Comparison of ENCODE assay signal across 8 cellular contexts in the genomic region with DNA sequence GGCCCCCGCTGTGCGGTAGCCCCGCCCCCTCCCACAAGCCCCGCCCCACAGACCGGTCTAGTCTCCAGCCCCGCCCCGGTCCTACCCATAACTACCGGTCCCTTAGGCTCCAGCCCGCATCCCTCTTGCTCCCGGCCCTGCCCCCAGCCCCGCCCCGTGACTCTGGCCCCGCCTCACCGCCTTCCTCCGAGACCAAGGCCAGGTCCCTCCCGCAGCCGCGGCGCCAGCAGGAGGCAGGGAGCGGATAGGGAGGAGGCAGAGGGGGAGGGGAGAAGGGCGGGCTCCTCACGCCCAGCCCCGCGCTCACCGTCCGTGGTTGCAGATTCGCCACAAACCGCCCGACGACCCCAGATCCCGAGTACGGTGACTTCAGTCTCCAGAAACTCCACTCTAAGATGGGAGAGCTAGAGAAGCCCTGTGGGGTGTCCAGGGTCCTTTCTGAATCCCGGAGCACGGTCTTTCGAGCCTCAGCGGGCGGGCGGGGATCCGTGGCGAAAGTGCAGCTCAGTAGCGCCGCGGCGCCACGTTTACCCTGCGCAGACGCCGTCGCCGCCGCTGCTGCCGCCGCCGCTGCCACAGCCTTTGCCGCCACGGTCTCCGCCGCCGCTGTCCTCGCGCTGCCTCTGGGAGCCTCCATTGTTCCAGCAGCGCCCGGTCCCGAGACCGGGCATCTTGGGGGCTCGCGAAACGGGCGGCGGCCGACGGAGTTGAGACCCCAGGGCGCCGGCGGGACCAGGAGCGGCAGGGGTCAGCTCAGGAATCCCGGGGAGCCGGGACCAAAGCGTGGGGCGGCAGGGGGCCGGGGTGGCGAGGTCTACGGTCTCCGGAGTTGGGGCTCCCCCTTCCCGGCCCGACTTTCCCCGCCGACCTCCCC. TPM values are rescaled to one million over a fixed set of nuclear protein-coding genes. Genes with fewer than 3 reads are reported as not detected.
DNase-seq lines count a peak whose midpoint lies in the region; ATAC-seq and TF ChIP-seq lines count a peak whose summit lies in the region.

A gene with protein sequence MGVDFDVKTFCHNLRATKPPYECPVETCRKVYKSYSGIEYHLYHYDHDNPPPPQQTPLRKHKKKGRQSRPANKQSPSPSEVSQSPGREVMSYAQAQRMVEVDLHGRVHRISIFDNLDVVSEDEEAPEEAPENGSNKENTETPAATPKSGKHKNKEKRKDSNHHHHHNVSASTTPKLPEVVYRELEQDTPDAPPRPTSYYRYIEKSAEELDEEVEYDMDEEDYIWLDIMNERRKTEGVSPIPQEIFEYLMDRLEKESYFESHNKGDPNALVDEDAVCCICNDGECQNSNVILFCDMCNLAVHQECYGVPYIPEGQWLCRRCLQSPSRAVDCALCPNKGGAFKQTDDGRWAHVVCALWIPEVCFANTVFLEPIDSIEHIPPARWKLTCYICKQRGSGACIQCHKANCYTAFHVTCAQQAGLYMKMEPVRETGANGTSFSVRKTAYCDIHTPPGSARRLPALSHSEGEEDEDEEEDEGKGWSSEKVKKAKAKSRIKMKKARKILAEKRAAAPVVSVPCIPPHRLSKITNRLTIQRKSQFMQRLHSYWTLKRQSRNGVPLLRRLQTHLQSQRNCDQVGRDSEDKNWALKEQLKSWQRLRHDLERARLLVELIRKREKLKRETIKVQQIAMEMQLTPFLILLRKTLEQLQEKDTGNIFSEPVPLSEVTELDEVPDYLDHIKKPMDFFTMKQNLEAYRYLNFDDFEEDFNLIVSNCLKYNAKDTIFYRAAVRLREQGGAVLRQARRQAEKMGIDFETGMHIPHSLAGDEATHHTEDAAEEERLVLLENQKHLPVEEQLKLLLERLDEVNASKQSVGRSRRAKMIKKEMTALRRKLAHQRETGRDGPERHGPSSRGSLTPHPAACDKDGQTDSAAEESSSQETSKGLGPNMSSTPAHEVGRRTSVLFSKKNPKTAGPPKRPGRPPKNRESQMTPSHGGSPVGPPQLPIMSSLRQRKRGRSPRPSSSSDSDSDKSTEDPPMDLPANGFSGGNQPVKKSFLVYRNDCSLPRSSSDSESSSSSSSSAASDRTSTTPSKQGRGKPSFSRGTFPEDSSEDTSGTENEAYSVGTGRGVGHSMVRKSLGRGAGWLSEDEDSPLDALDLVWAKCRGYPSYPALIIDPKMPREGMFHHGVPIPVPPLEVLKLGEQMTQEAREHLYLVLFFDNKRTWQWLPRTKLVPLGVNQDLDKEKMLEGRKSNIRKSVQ (N-terminal part only) (plus strand): TSS at position 530 of the 874 bp plus-strand sequence. CDS start 2,406 bp downstream, outside the sequence.

- DNase-seq in CD8-positive, alpha-beta T cell, result peak; percentile 98 to 100 (median 99)
- DNase-seq in HS-27A (ENCODE audit: low read depth), result peak; percentile 96
- peak; percentile 97 for DNase-seq in NK-92 (lab: John Stamatoyannopoulos, UW; ENCODE audit: unreplicated experiment)
- DNase-seq in activated CD8-positive, alpha-beta memory T cell treated with anti-CD3 and anti-CD28 coated beads for 1 hour (ENCODE audit: extremely low read depth in 1 of 2, low read depth in 1 of 2), result peak; percentile 97 to 99
- DNase-seq in effector CD4-positive, alpha-beta T cell, result peak; percentile 98
- peak; percentile 100 for DNase-seq in lung microvascular endothelial cell (ENCODE audit: low read depth in 2 of 2)
- peak; percentile 99 to 100 (median 100) for DNase-seq in stimulated activated CD4-positive, alpha-beta T cell treated with anti-CD3 and anti-CD28 coated beads, TNF-alpha, amount 100 ng/mL, for 48 hours (ENCODE audit: low read depth in 3 of 3)

- no peaks in the 10 kb centered on the region for H3K9me3 Mint-ChIP-seq in CD8-positive, alpha-beta T cell

- H3K36me3 Mint-ChIP-seq in CD8-positive, alpha-beta T cell, result peaks cover 29% of the 10 kb centered on the region

- ATAC-seq in CD8-positive, alpha-beta T cell, result peak; percentile 94
- peak; percentile 88 for ATAC-seq in GM19467 (IDR thresholded peaks at IDR 0.05; ENCODE audit: unreplicated experiment)

- TF ChIP-seq CTCF in CD8-positive, alpha-beta T cell (IDR thresholded peaks at IDR 0.05), result no peak

- H3K4me3 ChIP-seq in CD8-positive, alpha-beta T cell (ENCODE audit: low read depth, low read length), result peak within 1 kb of the TSS; percentile 91

- CTCF ChIA-PET in CD8-positive, alpha-beta T cell (lab: Charles Lee), result interaction anchor here (1.2 to 3.5 kb wide), 6 partner anchors 13 to 228 kb away, joined by 3 to 10 read pairs (median 6); a partner anchor contains a TSS

- intact Hi-C loops in CD8-positive, alpha-beta T cell (cut with DNase I, micrococcal nuclease), result loop anchor here (1.0 to 10.0 kb wide), 13 partner anchors 18 to 1543 kb away; a partner anchor contains a TSS

- H3K27me3 ChIP-seq in CD8-positive, alpha-beta T cell (ENCODE audit: insufficient read depth, low read length), result no peaks in the 10 kb centered on the region

- H3K4me3 Mint-ChIP-seq in CD8-positive, alpha-beta T cell, result peak within 1 kb of the TSS; percentile 91

- peak within 1 kb of the TSS; percentile 93 for H3K27ac Mint-ChIP-seq in CD8-positive, alpha-beta T cell

- POLR2A ChIA-PET in CD8-positive, alpha-beta T cell (lab: Charles Lee), result interaction anchor here (0.7 to 3.0 kb wide), 9 partner anchors 13 to 589 kb away, joined by 3 to 22 read pairs (median 6); a partner anchor contains a TSS

- H3K4me1 Mint-ChIP-seq in CD8-positive, alpha-beta T cell (ENCODE audit: low read depth), result peaks cover 66% of the 10 kb centered on the region

- H3K9me3 ChIP-seq in CD8-positive, alpha-beta T cell (ENCODE audit: low read length), result no peaks in the 10 kb centered on the region

- peaks cover 48% of the 10 kb centered on the region for H3K4me1 ChIP-seq in CD8-positive, alpha-beta T cell (ENCODE audit: insufficient read depth, low read length)

- no peaks in the 10 kb centered on the region for H3K27me3 Mint-ChIP-seq in CD8-positive, alpha-beta T cell (ENCODE audit: low read depth)

- H3K27ac ChIP-seq in CD8-positive, alpha-beta T cell (ENCODE audit: low read depth, low read length), result peak within 1 kb of the TSS; percentile 83

- H3K36me3 ChIP-seq in CD8-positive, alpha-beta T cell (ENCODE audit: insufficient read depth, low read length), result peaks cover 1% of the 10 kb centered on the region

RNA-seq across cellular contexts. Expression of the gene that starts here (rescaled TPM):
- total RNA-seq in CD8-positive, alpha-beta T cell, result 10 to 100 TPM; 22.0 to 25.8 TPM
- total RNA-seq in lung microvascular endothelial cell, result 10.5 and 18.7 TPM in 2 replicates

Comparison
In these comparisons a context has a peak if more than half of its experiments do, and no peak if none do; other contexts are left out.
1. Peak in every context shown above with its lines: DNase-seq, ATAC-seq, H3K4me3 ChIP-seq and H3K27ac ChIP-seq.